8 cellular contexts compared by ENCODE assay signal in genomic region chr1:25858906-25859789, GRCh38. TPM values are rescaled to one million over a fixed set of nuclear protein-coding genes. Genes with fewer than 3 reads are reported as not detected.
DNase-seq lines count a peak whose midpoint lies in the region; ATAC-seq and TF ChIP-seq lines count a peak whose summit lies in the region.

AUNIP (minus strand) TSS chr1:25859457; CDS start chr1:25859357, 100 bp downstream.

- H3K27me3 ChIP-seq in GM06990 (replicated peaks; ENCODE audit: control insufficient read depth, insufficient read depth, low read length) (no peaks in the 10 kb centered on the region), adipocyte (replicated peaks; ENCODE audit: control insufficient read depth, insufficient read depth, low read length) (no peaks in the 10 kb centered on the region), heart right ventricle (no peaks in the 10 kb centered on the region), upper lobe of right lung (no peaks in the 10 kb centered on the region)

- H3K36me3 ChIP-seq in GM06990 (ENCODE audit: control insufficient read depth, insufficient read depth, low read length) (no peaks in the 10 kb centered on the region; the same call in none of the 2 replicates), adipocyte (ENCODE audit: control insufficient read depth, insufficient read depth, low read length, severe bottlenecking) (peaks cover 9% of the 10 kb centered on the region), heart right ventricle (peaks cover 0 to 9% (median 0%) of the 10 kb centered on the region in 9 donors), upper lobe of right lung (no peaks in the 10 kb centered on the region)

- intact Hi-C loops in heart right ventricle (cut with DNase I) (no loop called here), posterior vena cava (cut with DNase I) (no loop called here), upper lobe of right lung (cut with DNase I) (no loop called here)

- TF ChIP-seq CTCF in GM06990 (IDR thresholded peaks at IDR 0.05; ENCODE audit: insufficient read depth, low read length, poor library complexity, severe bottlenecking), result no peak
- TF ChIP-seq CTCF in heart right ventricle (IDR thresholded peaks at IDR 0.05), result peak in 1 of 9 donors; percentile 6
- TF ChIP-seq CTCF in upper lobe of right lung (IDR thresholded peaks at IDR 0.05), result no peak

- peak within 1 kb of the TSS in 9 of 10 donors; percentile 36 to 88 (median 61) for H3K27ac ChIP-seq in heart right ventricle
- peak within 1 kb of the TSS; percentile 85 for H3K27ac ChIP-seq in upper lobe of right lung

- H3K9ac ChIP-seq in adipocyte (ENCODE audit: low read length), result peak within 1 kb of the TSS; percentile 96

- H3K4me3 ChIP-seq in GM06990 (replicated peaks; ENCODE audit: low read depth, low read length), result peak within 1 kb of the TSS; percentile 91
- peak within 1 kb of the TSS; percentile 93 for H3K4me3 ChIP-seq in adipocyte (ENCODE audit: low read length)
- H3K4me3 ChIP-seq in heart right ventricle, result peak within 1 kb of the TSS; percentile 7 to 62 (median 53)
- H3K4me3 ChIP-seq in upper lobe of right lung, result peak within 1 kb of the TSS; percentile 64

- WGBS in heart right ventricle, 2 donors, result 1 to 2% methylated on average over 77 of the region's 77 CpGs

- H3K9me3 ChIP-seq in adipocyte (ENCODE audit: control insufficient read depth, low read length), result no peaks in the 10 kb centered on the region
- no peaks in the 10 kb centered on the region for H3K9me3 ChIP-seq in heart right ventricle
- H3K9me3 ChIP-seq in upper lobe of right lung, result no peaks in the 10 kb centered on the region

- DNase-seq in GM06990 (ENCODE audit: extremely low read depth, insufficient read length), result peak; percentile 94
- peak; percentile 86 for DNase-seq in NCI-H1105 (lab: John Stamatoyannopoulos, UW)
- peak; percentile 85 for DNase-seq in SW480 (ENCODE audit: low spot score)
- peak; percentile 96 for DNase-seq in adipocyte (ENCODE audit: low read depth)
- peak; percentile 87 to 89 for DNase-seq in heart right ventricle
- DNase-seq in posterior vena cava (ENCODE audit: low spot score), result peak; percentile 97
- DNase-seq in upper lobe of right lung, result peak; percentile 95

- peaks cover 11% of the 10 kb centered on the region for H3K4me1 ChIP-seq in adipocyte (ENCODE audit: control insufficient read depth, insufficient read depth, low read length)
- H3K4me1 ChIP-seq in heart right ventricle, result peaks cover 0 to 33% (median 12%) of the 10 kb centered on the region in 9 donors
- H3K4me1 ChIP-seq in upper lobe of right lung, result peaks cover 5% of the 10 kb centered on the region

- ATAC-seq in HG02588 (IDR thresholded peaks at IDR 0.05; ENCODE audit: unreplicated experiment) (peak; percentile 84), heart right ventricle (peak; percentile 96 to 98 (median 97)), upper lobe of right lung (peak; percentile 99)

RNA-seq across cellular contexts. Expression of gene AUNIP, which starts in this region (rescaled TPM):
- under 1 TPM in 2 of 10 donors, not detected in 8; 0.21 to 0.25 TPM for total RNA-seq in heart right ventricle
- polyA plus RNA-seq in heart right ventricle, result under 1 TPM in 1 of 2 donors, not detected in 1; 0.04 TPM
- total RNA-seq in posterior vena cava, result not detected
- total RNA-seq in upper lobe of right lung, result not detected

Comparison
In these comparisons a context has a peak if more than half of its experiments do, and no peak if none do; other contexts are left out.
1. Peak in every context shown above with its lines: DNase-seq, ATAC-seq, H3K4me3 ChIP-seq and H3K27ac ChIP-seq.
2. Peak in DNase-seq, ATAC-seq, H3K4me3 ChIP-seq and H3K27ac ChIP-seq in heart right ventricle; RNA of the gene not detected or under 1 TPM.
3. Peak in DNase-seq in posterior vena cava; RNA of the gene not detected or under 1 TPM.
4. Peak in DNase-seq, ATAC-seq, H3K4me3 ChIP-seq and H3K27ac ChIP-seq in upper lobe of right lung; RNA of the gene not detected or under 1 TPM.